ENCODE assay signal across 8 cellular contexts in genomic region chrX:74291577-74291963, GRCh38. TPM values are rescaled to one million over a fixed set of nuclear protein-coding genes. Genes with fewer than 3 reads are reported as not detected.
DNase-seq lines count a peak whose midpoint lies in the region; ATAC-seq and TF ChIP-seq lines count a peak whose summit lies in the region.

No MANE protein-coding gene starts in this region.

- no peak for ATAC-seq in GM19035 (IDR thresholded peaks at IDR 0.05; ENCODE audit: unreplicated experiment)

- TF ChIP-seq POLR2A in Peyer's patch (IDR thresholded peaks at IDR 0.05) (no peak), esophagus muscularis mucosa (IDR thresholded peaks at IDR 0.05; ENCODE audit: low read depth) (no peak)

- intact Hi-C loops in esophagus muscularis mucosa (cut with DNase I) = no loop called here

- TF ChIP-seq CTCF in GM12875 (IDR thresholded peaks at IDR 0.05; ENCODE audit: borderline replicate concordance, insufficient read depth, low read depth, low read length) = no peak
- no peak for TF ChIP-seq CTCF in Peyer's patch (IDR thresholded peaks at IDR 0.05)
- no peak for TF ChIP-seq CTCF in esophagus muscularis mucosa (IDR thresholded peaks at IDR 0.05)

- H3K27me3 ChIP-seq in Peyer's patch = no peaks in the 10 kb centered on the region
- no peaks in the 10 kb centered on the region for H3K27me3 ChIP-seq in esophagus muscularis mucosa

- H3K27ac ChIP-seq in Peyer's patch = peak overlapping the region; percentile 74 to 93 (median 89)
- peak overlapping the region; percentile 84 to 90 (median 88) for H3K27ac ChIP-seq in esophagus muscularis mucosa (replicated peaks in 1 of 4)

- peaks cover 0 to 8% (median 0%) of the 10 kb centered on the region in 3 donors for H3K36me3 ChIP-seq in Peyer's patch
- no peaks in the 10 kb centered on the region for H3K36me3 ChIP-seq in esophagus muscularis mucosa

- 34% methylated on average over 6 of the region's 6 CpGs for WGBS in esophagus muscularis mucosa

- H3K4me1 ChIP-seq in Peyer's patch = no peaks in the 10 kb centered on the region
- H3K4me1 ChIP-seq in esophagus muscularis mucosa = peaks cover 5 to 21% (median 15%) of the 10 kb centered on the region in 4 donors

- H3K9me3 ChIP-seq in Peyer's patch (no peaks in the 10 kb centered on the region), esophagus muscularis mucosa (no peaks in the 10 kb centered on the region)

- no peak for DNase-seq in Peyer's patch
- DNase-seq in esophagus muscularis mucosa (ENCODE audit: extremely low spot score) = no peak
- peak; percentile 7 for DNase-seq in renal cortical epithelial cell (ENCODE audit: low read depth)
- DNase-seq in NAMALWA (ENCODE audit: low spot score) = no peak
- no peak for DNase-seq in NCI-H2171 treated with DMSO at 0.1 percent for 48 hours (lab: John Stamatoyannopoulos, UW)
- DNase-seq in NCI-H1436 treated with DMSO at 0.1 percent for 48 hours (lab: John Stamatoyannopoulos, UW) = no peak

- TF ChIP-seq EP300 in esophagus muscularis mucosa (IDR thresholded peaks at IDR 0.05) = no peak

- H3K4me3 ChIP-seq in GM12875 (ENCODE audit: low read depth, low read length) (peak overlapping the region; percentile 65), Peyer's patch (peak overlapping the region; percentile 45 to 71 (median 66)), esophagus muscularis mucosa (peak overlapping the region; percentile 59 to 74 (median 62))

RNA-seq across cellular contexts. Expression of gene ZCCHC13, which starts 12.4 kb away (rescaled TPM):
- not detected for total RNA-seq in Peyer's patch
- not detected for total RNA-seq in esophagus muscularis mucosa
- not detected in 2 replicates for total RNA-seq in renal cortical epithelial cell
